ENCODE assay signal across 32 cellular contexts in the genomic region with DNA sequence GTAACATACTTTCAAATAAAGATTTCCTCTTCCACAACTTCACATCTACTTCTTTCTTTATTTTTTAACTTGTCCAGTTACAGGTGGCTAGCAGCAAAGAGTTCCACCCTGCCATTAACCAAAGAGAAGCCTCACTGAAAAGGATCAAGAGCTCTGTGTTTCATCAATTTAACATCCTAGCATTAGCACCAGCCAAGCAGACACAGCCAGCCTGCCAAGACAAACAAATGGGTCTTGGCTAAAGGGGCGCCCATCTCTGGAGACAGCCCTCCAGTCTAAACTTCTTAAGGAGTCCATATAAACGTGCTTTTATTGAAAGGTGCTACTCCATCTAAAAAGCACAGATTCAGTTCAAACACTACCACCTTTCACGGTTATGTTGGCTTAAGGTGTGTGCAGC.
"Had no signal": no experiment of that assay in that cellular context is flagged by ENCODE, and none has a peak within 500 bp of the region (broad histone marks: within the 10 kb centered on the region; RNA-seq: fewer than 3 reads in every experiment).

No MANE protein-coding gene starts in this region.

- H3K27me3 ChIP-seq: MG63, SJCRH30 had no signal

- H3K27ac ChIP-seq: PC-9, RWPE1, SJCRH30, SK-N-MC had no signal

- H3K36me3 Mint-ChIP-seq: T-cell had no signal

- DNase-seq: Kasumi-1, KG1, MG63, NCI-H1048, NCI-H1092 treated with DMSO at 0.1 percent for 48 hours, NCI-H1105 treated with DMSO at 0.1 percent for 48 hours, NCI-H1417, NCI-H1436, NCI-H146, NCI-H1694, NCI-H187, NCI-H1930, NCI-H2029 treated with DMSO at 0.1 percent for 48 hours, NCI-H2081 treated with DMSO at 0.1 percent for 48 hours, NCI-H2107, NCI-H2171, NCI-H226, NCI-H510A, NCI-H524, NCI-H526, NCI-H69, NCI-H748 treated with DMSO at 0.1 percent for 48 hours, NCI-H82, PC-9, SHP77, SIG-M5, SJCRH30, T-cell had no signal

- H3K4me3 ChIP-seq: MG63, PC-9, SJCRH30, SK-N-MC had no signal

- H3K4me3 Mint-ChIP-seq: T-cell had no signal

- H3K27ac Mint-ChIP-seq: T-cell had no signal

- H3K9me3 ChIP-seq: MG63, SJCRH30 had no signal

- ATAC-seq: Panc1, Right ventricle myocardium inferior, T-cell had no signal

- H3K4me1 ChIP-seq: SJCRH30 had no signal

- H3K4me1 Mint-ChIP-seq: T-cell had no signal

- H3K9me3 Mint-ChIP-seq: T-cell had no signal

- H3K36me3 ChIP-seq: MG63, SJCRH30 had no signal
